Comparison of ENCODE assay signal across 1 cellular context in the genomic region with DNA sequence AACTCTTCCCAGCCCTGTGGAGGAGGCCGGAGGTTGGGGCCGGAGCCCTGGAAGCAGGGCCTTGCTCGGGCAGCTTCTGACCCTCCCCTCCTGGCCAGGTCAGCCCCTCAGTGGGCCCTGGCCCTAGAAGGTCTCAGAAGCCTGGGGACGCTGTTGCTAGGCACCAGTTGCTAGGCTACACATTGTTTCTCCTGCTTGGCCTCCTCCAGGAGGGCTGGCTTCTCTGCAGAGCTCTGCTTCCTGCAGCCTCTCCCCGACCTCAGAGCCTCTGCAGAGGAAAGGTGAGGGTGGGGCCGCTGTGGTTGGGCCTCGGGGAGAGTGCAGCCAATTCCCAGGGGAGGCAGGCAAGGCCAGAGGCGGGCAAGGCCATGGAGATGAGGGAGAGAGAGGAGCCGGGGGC.
TF ChIP-seq lines count a peak whose summit lies in the region.

No MANE protein-coding gene starts in this region.

TF ChIP-seq in WTC11, 78 proteins besides CTCF, POLR2A, EP300 and RAD21 (continued from another document):
- TF ChIP-seq, protein P1, sequence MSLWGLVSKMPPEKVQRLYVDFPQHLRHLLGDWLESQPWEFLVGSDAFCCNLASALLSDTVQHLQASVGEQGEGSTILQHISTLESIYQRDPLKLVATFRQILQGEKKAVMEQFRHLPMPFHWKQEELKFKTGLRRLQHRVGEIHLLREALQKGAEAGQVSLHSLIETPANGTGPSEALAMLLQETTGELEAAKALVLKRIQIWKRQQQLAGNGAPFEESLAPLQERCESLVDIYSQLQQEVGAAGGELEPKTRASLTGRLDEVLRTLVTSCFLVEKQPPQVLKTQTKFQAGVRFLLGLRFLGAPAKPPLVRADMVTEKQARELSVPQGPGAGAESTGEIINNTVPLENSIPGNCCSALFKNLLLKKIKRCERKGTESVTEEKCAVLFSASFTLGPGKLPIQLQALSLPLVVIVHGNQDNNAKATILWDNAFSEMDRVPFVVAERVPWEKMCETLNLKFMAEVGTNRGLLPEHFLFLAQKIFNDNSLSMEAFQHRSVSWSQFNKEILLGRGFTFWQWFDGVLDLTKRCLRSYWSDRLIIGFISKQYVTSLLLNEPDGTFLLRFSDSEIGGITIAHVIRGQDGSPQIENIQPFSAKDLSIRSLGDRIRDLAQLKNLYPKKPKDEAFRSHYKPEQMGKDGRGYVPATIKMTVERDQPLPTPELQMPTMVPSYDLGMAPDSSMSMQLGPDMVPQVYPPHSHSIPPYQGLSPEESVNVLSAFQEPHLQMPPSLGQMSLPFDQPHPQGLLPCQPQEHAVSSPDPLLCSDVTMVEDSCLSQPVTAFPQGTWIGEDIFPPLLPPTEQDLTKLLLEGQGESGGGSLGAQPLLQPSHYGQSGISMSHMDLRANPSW (CRISPR knock-in tag; conservative IDR thresholded peaks at IDR 0.05; ENCODE audit: low read depth), result no peak
- TF ChIP-seq ZNF121 (CRISPR knock-in tag; IDR thresholded peaks at IDR 0.05) (no peak), EMX1 (CRISPR knock-in tag; IDR thresholded peaks at IDR 0.05) (no peak)
